Comparison of ENCODE assay signal across 8 cellular contexts in genomic region chr17:82273327-82274133, GRCh38. TPM values are rescaled to one million over a fixed set of nuclear protein-coding genes. Genes with fewer than 3 reads are reported as not detected.
DNase-seq lines count a peak whose midpoint lies in the region; ATAC-seq and TF ChIP-seq lines count a peak whose summit lies in the region.

CSNK1D (minus strand) TSS chr17:82273700; CDS start chr17:82273381, 319 bp downstream.

- peak within 1 kb of the TSS; percentile 76 to 100 (median 94) for H3K4me3 ChIP-seq in heart left ventricle
- H3K4me3 ChIP-seq in transverse colon: peak within 1 kb of the TSS; percentile 71 to 95 (median 86)

- in situ Hi-C loops in transverse colon (cut with MboI; ENCODE audit: low pct_ligation_motif_present in 1 of 4, low pct_unique_long_range_greater_than_20kb in 1 of 4, low sequenced_read_pairs in 3 of 4): no loop called here

- H3K27me3 ChIP-seq in heart left ventricle (no peaks in the 10 kb centered on the region), transverse colon (no peaks in the 10 kb centered on the region)

- ATAC-seq in HG02759 (IDR thresholded peaks at IDR 0.05; ENCODE audit: unreplicated experiment) (peak; percentile 86), heart left ventricle (peak; percentile 72 to 94 (median 93))

- TF ChIP-seq POLR2A in GM10847 (IDR thresholded peaks at IDR 0.05; ENCODE audit: extremely low read depth, insufficient read length) (peak; percentile 59), heart left ventricle (IDR thresholded peaks at IDR 0.05) (peak in 1 of 2 donors; percentile 66), transverse colon (IDR thresholded peaks at IDR 0.05) (peak; percentile 96)

- H3K4me1 ChIP-seq in heart left ventricle (peaks cover 4 to 53% (median 46%) of the 10 kb centered on the region in 12 donors), transverse colon (peaks cover 39 to 53% (median 48%) of the 10 kb centered on the region in 4 donors)

- H3K9me3 ChIP-seq in heart left ventricle (no peaks in the 10 kb centered on the region), transverse colon (no peaks in the 10 kb centered on the region)

- 4 to 5% (median 5%) methylated on average over 66 to 80 of the region's 80 CpGs for WGBS in adipose tissue, 3 donors
- WGBS in heart left ventricle, 4 donors: 4 to 5% (median 4%) methylated on average over 45 to 80 of the region's 80 CpGs
- 4% methylated on average over 63 of the region's 80 CpGs; no CpG with 5 or more reads in 1 of the 2 donors for WGBS in transverse colon (ENCODE audit: low coverage in 1 of 2), 2 donors

- peak; percentile 86 for DNase-seq in NCI-H146 (lab: John Stamatoyannopoulos, UW)
- DNase-seq in heart left ventricle: peak; percentile 91 to 97 (median 93)
- peak; percentile 83 to 99 (median 92) for DNase-seq in posterior cingulate gyrus
- DNase-seq in transverse colon: peak; percentile 95

- H3K27ac ChIP-seq in adipose tissue (ENCODE audit: low read depth, low read length): peak within 1 kb of the TSS; percentile 98
- H3K27ac ChIP-seq in heart left ventricle: peak within 1 kb of the TSS; percentile 96 to 100 (median 98)
- peak within 1 kb of the TSS; percentile 96 to 100 (median 98) for H3K27ac ChIP-seq in transverse colon

- H3K36me3 ChIP-seq in heart left ventricle (peaks cover 0 to 37% (median 14%) of the 10 kb centered on the region in 9 donors), transverse colon (peaks cover 0 to 7% (median 0%) of the 10 kb centered on the region in 4 donors)

- TF ChIP-seq CTCF in heart left ventricle (IDR thresholded peaks at IDR 0.05): peak in 2 of 12 donors; percentile 5 to 9
- TF ChIP-seq CTCF in transverse colon (IDR thresholded peaks at IDR 0.05): peak in 1 of 5 experiments; percentile 9

- peak; percentile 36 for TF ChIP-seq EP300 in transverse colon (IDR thresholded peaks at IDR 0.05; ENCODE audit: low read depth)

- intact Hi-C loops in T-helper 1 cell treated with Interleukin-12 subunit alpha and Interleukin-12 subunit beta and Interleukin-4 antibody, amounts not matched to agents 30 ng/mL and 1 ng/mL, for 36 hours (cut with micrococcal nuclease): loop anchor here (1.0 to 2.0 kb wide), 8 partner anchors 19 to 177 kb away; partner anchors contain the start of genes CYBC1, HEXD, OGFOD3 and SLC16A3
- intact Hi-C loops in heart left ventricle (cut with DNase I) (loop anchor here in 3 of 10 donors (1.0 to 5.0 kb wide), 3 partner anchors 19 to 61 kb away; partner anchors contain the start of gene CCDC57 (in 1 of the 3)), posterior cingulate gyrus (cut with DNase I) (loop anchor here (1.0 kb wide), 1 partner anchor 20 kb away; no protein-coding TSS in a partner anchor), transverse colon (cut with DNase I; ENCODE audit: low total_unique reads) (no loop called here)

RNA-seq across cellular contexts. Expression of gene CSNK1D, which starts in this region (rescaled TPM):
- total RNA-seq in T-helper 1 cell treated with Interleukin-12 subunit alpha and Interleukin-12 subunit beta and Interleukin-4 antibody, amounts not matched to agents 30 ng/mL and 1 ng/mL, for 36 hours: 160 and 167 TPM in 2 replicates
- 100 to 1,000 TPM in 1 of 3 donors, 10 to 100 TPM in 2; 69.1 to 113 (median 90.8) TPM for polyA plus RNA-seq in adipose tissue
- 10 to 100 TPM; 38.4 to 83.9 (median 66.1) TPM for total RNA-seq in heart left ventricle
- 10 to 100 TPM; 47.5 to 88.1 TPM for polyA plus RNA-seq in heart left ventricle
- total RNA-seq in transverse colon: 100 to 1,000 TPM in 2 of 4 donors, 10 to 100 TPM in 2; 86.0 to 230 (median 148) TPM

Comparison
In these comparisons a context has a peak if more than half of its experiments do, and no peak if none do; other contexts are left out.
1. Peak in every context shown above with its lines: DNase-seq, ATAC-seq, H3K4me3 ChIP-seq and H3K27ac ChIP-seq.